35 cellular contexts compared by ENCODE assay signal in genomic region chr5:298737-299125, GRCh38.
"Had no signal": no experiment of that assay in that cellular context is flagged by ENCODE, and none has a peak within 500 bp of the region (broad histone marks: within the 10 kb centered on the region; RNA-seq: fewer than 3 reads in every experiment).

No MANE protein-coding gene starts in this region.

- H3K4me3 Mint-ChIP-seq: activated B cell treated with CpG ODN at 0.5 μM for 24 hours; activated CD4-positive, alpha-beta memory T cell treated with anti-CD3 and anti-CD28 coated beads for 36 hours; activated CD4-positive, alpha-beta T cell treated with anti-CD3 and anti-CD28 coated beads, Interleukin-2, amount 10 ng/mL, durations not matched to agents 24 days and 14 days; activated CD8-positive, alpha-beta T cell treated with anti-CD3 and anti-CD28 coated beads for 36 hours; activated naive CD4-positive, alpha-beta T cell treated with anti-CD3 and anti-CD28 coated beads for 36 hours; activated naive CD8-positive, alpha-beta T cell treated with anti-CD3 and anti-CD28 coated beads for 36 hours; activated T-cell treated with anti-CD3 and anti-CD28 coated beads, Interleukin-2, amount 50 U/mL, for 4 hours; activated T-cell treated with anti-CD3 and anti-CD28 coated beads, Interleukin-2, amount 50 U/mL, for 72 hours; activated T-helper 1 cell treated with anti-CD3 and anti-CD28 coated beads, Interleukin-12 subunit alpha, Interleukin-12 subunit beta, Interleukin-2, Interleukin-4 antibody, amounts not matched to agents 30 ng/mL and 10 ng/mL and 1 ng/mL, durations not matched to agents 14 hours and 24 hours and 36 hours; activated T-helper 17 cell treated with anti-CD3 and anti-CD28 coated beads, Interleukin-2, amount 50 U/mL, for 72 hours; T-helper 1 cell treated with Interleukin-12 subunit alpha and Interleukin-12 subunit beta and Interleukin-4 antibody, amounts not matched to agents 30 μg/mL and 1 μg/mL, for 36 hours; T-helper 2 cell treated with Interferon-gamma antibody and Interleukin-4, amounts not matched to agents 5 μg/mL and 100 μg/mL, for 36 hours had no signal

- H3K27me3 Mint-ChIP-seq: activated B cell treated with CpG ODN at 0.5 μM for 24 hours; activated CD4-positive, alpha-beta memory T cell treated with anti-CD3 and anti-CD28 coated beads for 36 hours; activated CD4-positive, alpha-beta T cell treated with anti-CD3 and anti-CD28 coated beads, Interleukin-2, amount 10 ng/mL, durations not matched to agents 24 days and 14 days; activated CD8-positive, alpha-beta T cell treated with anti-CD3 and anti-CD28 coated beads for 36 hours; activated naive CD8-positive, alpha-beta T cell treated with anti-CD3 and anti-CD28 coated beads for 36 hours; activated T-helper 17 cell treated with anti-CD3 and anti-CD28 coated beads, Interleukin-2, amount 50 U/mL, for 72 hours had no signal

- DNase-seq: activated B cell treated with CpG ODN at 0.5 μM for 24 hours; activated CD4-positive, alpha-beta memory T cell treated with anti-CD3 and anti-CD28 coated beads for 36 hours; activated CD4-positive, alpha-beta T cell treated with anti-CD3 and anti-CD28 coated beads for 4 hours; activated CD4-positive, alpha-beta T cell treated with anti-CD3 and anti-CD28 coated beads, Interleukin-2, amount 10 ng/mL, durations not matched to agents 24 days and 14 days; activated CD4-positive, alpha-beta T cell treated with anti-CD3 and anti-CD28 coated beads, Interleukin-2, amount 50 U/mL, for 1 hour; activated CD4-positive, alpha-beta T cell treated with anti-CD3 and anti-CD28 coated beads, Interleukin-2, amount 50 U/mL, for 4 hours; activated CD4-positive, CD25-positive, alpha-beta regulatory T cell treated with anti-CD3 and anti-CD28 coated beads, Interleukin-2, amount 50 U/mL, for 72 hours; activated CD8-positive, alpha-beta memory T cell treated with anti-CD3 and anti-CD28 coated beads, Interleukin-2, amount 50 U/mL, for 4 hours; activated CD8-positive, alpha-beta T cell treated with anti-CD3 and anti-CD28 coated beads for 36 hours; activated effector memory CD4-positive, alpha-beta T cell treated with anti-CD3 and anti-CD28 coated beads, Interleukin-2, amount 50 U/mL, for 16 hours; activated gamma-delta T cell treated with Interleukin-2 at 50 U/mL for 16 hours; activated naive CD4-positive, alpha-beta T cell; activated naive CD4-positive, alpha-beta T cell treated with anti-CD3 and anti-CD28 coated beads for 36 hours; activated naive CD4-positive, alpha-beta T cell treated with anti-CD3 and anti-CD28 coated beads, Interleukin-2, amount 50 U/mL, for 16 hours; activated naive CD8-positive, alpha-beta T cell treated with anti-CD3 and anti-CD28 coated beads for 36 hours; activated T-cell treated with anti-CD3 and anti-CD28 coated beads for 4 hours; activated T-cell treated with anti-CD3 and anti-CD28 coated beads, Interleukin-2, amount 50 U/mL, for 1 hour; activated T-cell treated with anti-CD3 and anti-CD28 coated beads, Interleukin-2, amount 50 U/mL, for 4 hours; activated T-cell treated with anti-CD3 and anti-CD28 coated beads, Interleukin-2, amount 50 U/mL, for 72 hours; adrenal gland; amniotic stem cell; brain microvascular endothelial cell; central memory CD4-positive, alpha-beta T cell; cerebellar nuclear complex; T-helper 1 cell; T-helper 2 cell; T-helper 9 cell had no signal

- H3K9me3 ChIP-seq: adrenal gland, body of pancreas, breast epithelium had no signal

- H3K4me3 ChIP-seq: adrenal gland, body of pancreas, breast epithelium had no signal

- H3K36me3 ChIP-seq: adrenal gland, brain microvascular endothelial cell, breast epithelium had no signal

- H3K27me3 ChIP-seq: adrenal gland, body of pancreas, brain microvascular endothelial cell, breast epithelium had no signal

- H3K4me1 ChIP-seq: breast epithelium had no signal

- H3K36me3 Mint-ChIP-seq: activated CD4-positive, alpha-beta memory T cell treated with anti-CD3 and anti-CD28 coated beads for 36 hours; activated naive CD4-positive, alpha-beta T cell treated with anti-CD3 and anti-CD28 coated beads, Interleukin-2, amount 50 U/mL, for 72 hours had no signal

- ATAC-seq: activated CD8-positive, alpha-beta T cell treated with anti-CD3 and anti-CD28 coated beads for 36 hours; activated naive CD4-positive, alpha-beta T cell treated with anti-CD3 and anti-CD28 coated beads, Interleukin-2, amount 50 U/mL, for 72 hours; activated T-cell treated with anti-CD3 and anti-CD28 coated beads, Interleukin-2, amount 50 U/mL, for 4 hours; activated T-cell treated with anti-CD3 and anti-CD28 coated beads, Interleukin-2, amount 50 U/mL, for 72 hours; activated T-helper 17 cell treated with anti-CD3 and anti-CD28 coated beads, Interleukin-2, amount 50 U/mL, for 72 hours; body of pancreas had no signal

- H3K27ac Mint-ChIP-seq: activated B cell treated with CpG ODN at 0.5 μM for 24 hours; activated CD4-positive, alpha-beta memory T cell treated with anti-CD3 and anti-CD28 coated beads for 36 hours; activated CD4-positive, alpha-beta T cell treated with anti-CD3 and anti-CD28 coated beads, Interleukin-2, amount 10 ng/mL, durations not matched to agents 24 days and 14 days; activated CD8-positive, alpha-beta T cell treated with anti-CD3 and anti-CD28 coated beads for 36 hours; activated naive CD4-positive, alpha-beta T cell treated with anti-CD3 and anti-CD28 coated beads for 36 hours; activated naive CD8-positive, alpha-beta T cell treated with anti-CD3 and anti-CD28 coated beads for 36 hours; activated T-helper 1 cell treated with anti-CD3 and anti-CD28 coated beads, Interleukin-12 subunit alpha, Interleukin-12 subunit beta, Interleukin-2, Interleukin-4 antibody, amounts not matched to agents 30 ng/mL and 10 ng/mL and 1 ng/mL, durations not matched to agents 14 hours and 24 hours and 36 hours; activated T-helper 17 cell treated with anti-CD3 and anti-CD28 coated beads, Interleukin-2, amount 50 U/mL, for 72 hours; T-helper 1 cell treated with Interleukin-12 subunit alpha and Interleukin-12 subunit beta and Interleukin-4 antibody, amounts not matched to agents 30 μg/mL and 1 μg/mL, for 36 hours; T-helper 2 cell treated with Interferon-gamma antibody and Interleukin-4, amounts not matched to agents 5 μg/mL and 100 μg/mL, for 36 hours had no signal

- H3K27ac ChIP-seq: adrenal gland, body of pancreas, brain microvascular endothelial cell, breast epithelium, VCaP had no signal

- H3K9me3 Mint-ChIP-seq: activated B cell treated with CpG ODN at 0.5 μM for 24 hours; activated CD4-positive, alpha-beta memory T cell treated with anti-CD3 and anti-CD28 coated beads for 36 hours; activated CD4-positive, alpha-beta T cell treated with anti-CD3 and anti-CD28 coated beads, Interleukin-2, amount 10 ng/mL, durations not matched to agents 24 days and 14 days; activated CD8-positive, alpha-beta T cell treated with anti-CD3 and anti-CD28 coated beads for 36 hours; activated naive CD4-positive, alpha-beta T cell treated with anti-CD3 and anti-CD28 coated beads for 36 hours; activated naive CD4-positive, alpha-beta T cell treated with anti-CD3 and anti-CD28 coated beads, Interleukin-2, amount 50 U/mL, for 72 hours; activated naive CD8-positive, alpha-beta T cell treated with anti-CD3 and anti-CD28 coated beads for 36 hours; activated T-cell treated with anti-CD3 and anti-CD28 coated beads, Interleukin-2, amount 50 U/mL, for 4 hours; activated T-cell treated with anti-CD3 and anti-CD28 coated beads, Interleukin-2, amount 50 U/mL, for 72 hours; activated T-helper 1 cell treated with anti-CD3 and anti-CD28 coated beads, Interleukin-12 subunit alpha, Interleukin-12 subunit beta, Interleukin-2, Interleukin-4 antibody, amounts not matched to agents 30 ng/mL and 10 ng/mL and 1 ng/mL, durations not matched to agents 14 hours and 24 hours and 36 hours; activated T-helper 17 cell treated with anti-CD3 and anti-CD28 coated beads, Interleukin-2, amount 50 U/mL, for 72 hours; T-helper 1 cell treated with Interleukin-12 subunit alpha and Interleukin-12 subunit beta and Interleukin-4 antibody, amounts not matched to agents 30 μg/mL and 1 μg/mL, for 36 hours; T-helper 2 cell treated with Interferon-gamma antibody and Interleukin-4, amounts not matched to agents 5 μg/mL and 100 μg/mL, for 36 hours had no signal
